1 cellular context compared by ENCODE assay signal in the genomic region with DNA sequence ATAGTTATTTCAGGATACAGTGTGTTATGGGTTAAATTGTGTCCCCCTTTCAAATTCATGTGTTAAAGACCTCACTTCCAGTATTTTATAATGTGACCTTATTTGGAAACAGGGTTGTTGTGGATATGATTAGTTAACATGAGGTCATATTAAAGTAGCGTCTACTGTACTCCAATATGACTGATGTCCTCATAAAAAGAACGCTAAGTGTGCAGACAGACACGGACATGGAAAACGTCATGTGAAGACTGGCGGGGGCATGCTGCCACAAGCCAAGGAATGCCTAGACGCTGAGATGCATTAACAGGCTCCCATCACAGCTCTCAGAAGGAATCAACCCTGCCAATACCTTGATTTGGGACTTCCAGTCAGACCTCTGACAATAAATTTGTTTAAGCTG.
TF ChIP-seq lines count a peak whose summit lies in the region.

No MANE protein-coding gene starts in this region.

TF ChIP-seq in GM12878, 131 proteins besides CTCF, POLR2A, EP300 and RAD21:
- no peak for TF ChIP-seq ZSCAN29 (IDR thresholded peaks at IDR 0.05)
- no peak for TF ChIP-seq SMAD5 (IDR thresholded peaks at IDR 0.05; ENCODE audit: low read depth)
